7 cellular contexts compared by ENCODE assay signal in the genomic region with DNA sequence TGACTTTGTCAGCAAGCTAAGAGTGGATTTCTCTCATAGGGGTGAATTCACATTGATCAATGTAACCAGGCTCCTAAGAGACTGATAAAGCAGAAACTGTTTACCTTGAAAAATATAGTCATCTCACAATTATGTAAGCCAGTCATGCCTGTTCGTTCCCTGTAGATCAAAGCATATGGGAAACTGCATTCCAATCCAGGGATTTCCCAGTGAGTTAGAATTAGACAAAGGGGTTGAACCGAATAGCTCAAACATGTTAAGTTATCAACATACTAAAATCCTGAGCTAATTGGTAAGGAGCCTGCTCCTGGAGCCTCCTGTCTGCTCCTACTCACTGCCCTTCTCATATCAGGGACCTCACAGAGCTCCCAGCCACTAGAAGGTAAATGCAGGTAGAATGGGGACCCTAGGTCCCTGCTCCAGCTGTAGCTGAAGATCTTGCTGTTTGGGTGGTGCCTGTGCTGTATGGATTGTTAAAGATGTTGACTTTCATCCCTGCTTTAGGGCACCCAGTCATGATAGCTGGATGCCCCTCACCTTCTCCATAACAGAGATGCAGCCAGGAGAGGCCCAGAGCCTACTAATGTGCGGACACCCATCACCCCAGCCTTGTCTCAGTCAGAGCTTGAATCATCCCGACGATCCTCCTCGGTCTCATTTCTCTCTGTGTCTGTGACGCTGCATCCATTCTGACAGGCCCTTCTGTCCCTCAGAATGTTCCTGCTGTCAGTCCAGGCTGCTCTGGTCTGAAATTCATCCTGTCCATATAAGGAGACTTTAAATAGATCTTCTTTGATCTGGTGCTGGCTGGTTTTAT.
A peak's percentile ranks its signal among the peaks of the same experiment; 100 is the strongest.
DNase-seq lines count a peak whose midpoint lies in the region; ATAC-seq, FAIRE-seq and TF ChIP-seq lines count a peak whose summit lies in the region.

No MANE protein-coding gene starts in this region.

- no peak for ATAC-seq in HG03460 (IDR thresholded peaks at IDR 0.05; ENCODE audit: unreplicated experiment)

- H3K4me1 Mint-ChIP-seq in progenitor cell of endocrine pancreas (ENCODE audit: low read depth), result peaks cover 22% of the 10 kb centered on the region

- H3K27me3 ChIP-seq in effector memory CD4-positive, alpha-beta T cell (replicated peaks; ENCODE audit: control insufficient read depth, insufficient read depth, low read length, poor library complexity, severe bottlenecking), result no peaks in the 10 kb centered on the region

- peak overlapping the region; percentile 86 for H3K27ac ChIP-seq in effector memory CD4-positive, alpha-beta T cell (ENCODE audit: insufficient read depth, low read length, poor library complexity, severe bottlenecking)

- H3K4me1 ChIP-seq in effector memory CD4-positive, alpha-beta T cell (ENCODE audit: control insufficient read depth, insufficient read depth, low read length, poor library complexity, severe bottlenecking), result peaks cover 83% of the 10 kb centered on the region

- no peaks in the 10 kb centered on the region for H3K9me3 ChIP-seq in effector memory CD4-positive, alpha-beta T cell (ENCODE audit: control insufficient read depth, low read length)

- no peaks in the 10 kb centered on the region for H3K27me3 Mint-ChIP-seq in progenitor cell of endocrine pancreas

- no peak for TF ChIP-seq CTCF in progenitor cell of endocrine pancreas (IDR thresholded peaks at IDR 0.05; ENCODE audit: unreplicated experiment)

- H3K4me3 Mint-ChIP-seq in progenitor cell of endocrine pancreas (ENCODE audit: low read depth), result no peak overlapping the region

- peak overlapping the region; percentile 45 for H3K4me3 ChIP-seq in effector memory CD4-positive, alpha-beta T cell (ENCODE audit: insufficient read depth, low read depth, low read length, poor library complexity, severe bottlenecking)

- no peaks in the 10 kb centered on the region for H3K36me3 ChIP-seq in effector memory CD4-positive, alpha-beta T cell (ENCODE audit: control insufficient read depth, insufficient read depth, low read length)

- H3K9me3 Mint-ChIP-seq in progenitor cell of endocrine pancreas (ENCODE audit: low read depth), result no peaks in the 10 kb centered on the region

- no peaks in the 10 kb centered on the region for H3K36me3 Mint-ChIP-seq in progenitor cell of endocrine pancreas (ENCODE audit: insufficient read depth)

- DNase-seq in ELR (ENCODE audit: low read depth) (peak; percentile 91), RCC 7860 (ENCODE audit: low spot score) (peak; percentile 16), progenitor cell of endocrine pancreas (ENCODE audit: low spot score, unreplicated experiment) (no peak), NCI-H748 (lab: John Stamatoyannopoulos, UW; ENCODE audit: unreplicated experiment) (no peak)
- no peak for DNase-seq in effector memory CD4-positive, alpha-beta T cell
- DNase-seq in stimulated activated CD4-positive, alpha-beta T cell treated with anti-CD3 and anti-CD28 coated beads, Interleukin-12 subunit alpha, Interleukin-12 subunit beta, amount 100 ng/mL, for 4 hours, result no peak

- FAIRE-seq in RCC 7860 (lab: Jason Lieb, UNC), result no peak

- peak overlapping the region; percentile 82 for H3K27ac Mint-ChIP-seq in progenitor cell of endocrine pancreas

Comparison
In these comparisons a context has a peak if more than half of its experiments do, and no peak if none do; other contexts are left out.
1. DNase-seq: peak in ELR (single experiment) and RCC 7860 (single experiment); none in effector memory CD4-positive, alpha-beta T cell (0 of 3), progenitor cell of endocrine pancreas (single experiment), NCI-H748 (single experiment) and stimulated activated CD4-positive, alpha-beta T cell treated with anti-CD3 and anti-CD28 coated beads, Interleukin-12 subunit alpha, Interleukin-12 subunit beta, amount 100 ng/mL, for 4 hours (single experiment).